8 cellular contexts compared by ENCODE assay signal in the genomic region with DNA sequence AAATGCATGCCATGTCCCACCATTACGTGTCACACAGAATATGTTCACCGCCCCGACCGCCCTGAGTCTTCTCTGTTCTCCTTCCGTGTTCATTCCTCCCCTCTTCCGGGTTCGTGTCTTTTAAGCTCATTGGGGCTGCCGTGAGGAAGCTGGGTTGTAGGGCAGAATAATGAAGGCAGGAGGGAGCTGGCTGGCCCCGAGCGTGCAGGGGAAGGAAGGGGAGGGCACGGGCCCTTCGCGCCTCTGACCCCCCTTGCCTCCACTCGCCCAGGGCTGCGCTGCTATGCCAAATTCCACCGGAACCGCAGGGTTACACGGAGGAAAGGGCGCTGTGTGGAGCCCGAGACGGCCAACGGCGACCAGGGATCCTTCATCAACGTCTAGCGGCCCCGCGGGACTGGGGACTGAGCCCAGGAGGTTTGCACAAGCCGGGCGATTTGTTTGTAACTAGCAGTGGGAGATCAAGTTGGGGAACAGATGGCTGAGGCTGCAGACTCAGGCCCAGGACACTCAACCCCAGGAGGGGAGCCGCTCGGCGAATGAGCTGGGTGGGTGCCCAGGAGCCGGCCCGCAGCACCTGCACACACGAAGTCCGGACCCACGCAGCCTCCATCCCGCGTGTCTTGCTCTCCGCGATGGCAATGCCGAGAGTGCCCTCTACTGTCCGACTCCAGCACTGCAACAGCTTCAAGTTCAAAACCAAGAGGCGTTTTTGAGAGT. TPM values are rescaled to one million over a fixed set of nuclear protein-coding genes. Genes with fewer than 3 reads are reported as not detected.
DNase-seq lines count a peak whose midpoint lies in the region; ATAC-seq lines count a peak whose summit lies in the region.

No MANE protein-coding gene starts in this region.

- DNase-seq in CMK (ENCODE audit: low read depth) = peak; percentile 57
- peak; percentile 30 for DNase-seq in HCEC 1CT
- peak; percentile 76 for DNase-seq in NCI-H345 treated with DMSO at 0.1 percent for 48 hours (lab: John Stamatoyannopoulos, UW; ENCODE audit: unreplicated experiment)
- DNase-seq in activated CD4-positive, alpha-beta T cell treated with anti-CD3 and anti-CD28 coated beads for 36 hours = peak; percentile 91
- DNase-seq in cerebellum (ENCODE audit: low spot score) = peak; percentile 91
- peak; percentile 77 for DNase-seq in left lobe of liver (ENCODE audit: low spot score)
- peak; percentile 89 to 90 for DNase-seq in stimulated activated CD4-positive, alpha-beta T cell treated with anti-CD3 and anti-CD28 coated beads, Interleukin-2, amount 100 ng/mL, for 24 hours

- H3K36me3 Mint-ChIP-seq in activated CD4-positive, alpha-beta T cell treated with anti-CD3 and anti-CD28 coated beads for 36 hours (ENCODE audit: low read depth) = no peaks in the 10 kb centered on the region

- no peaks in the 10 kb centered on the region for H3K27me3 Mint-ChIP-seq in activated CD4-positive, alpha-beta T cell treated with anti-CD3 and anti-CD28 coated beads for 36 hours

- intact Hi-C loops in activated CD4-positive, alpha-beta T cell treated with anti-CD3 and anti-CD28 coated beads for 36 hours (cut with DNase I, micrococcal nuclease) = loop anchor here (1.0 to 5.0 kb wide), 7 partner anchors 38 to 682 kb away; a partner anchor contains a TSS

- peak overlapping the region; percentile 70 for H3K4me3 Mint-ChIP-seq in activated CD4-positive, alpha-beta T cell treated with anti-CD3 and anti-CD28 coated beads for 36 hours

- CTCF ChIA-PET in activated CD4-positive, alpha-beta T cell treated with anti-CD3 and anti-CD28 coated beads for 36 hours (lab: Charles Lee) = interaction anchor here (0.5 to 3.0 kb wide), 28 partner anchors 9 to 1221 kb away, joined by 3 to 34 read pairs (median 4); a partner anchor contains a TSS

- H3K4me1 Mint-ChIP-seq in activated CD4-positive, alpha-beta T cell treated with anti-CD3 and anti-CD28 coated beads for 36 hours = peaks cover 13% of the 10 kb centered on the region

- H3K27ac Mint-ChIP-seq in activated CD4-positive, alpha-beta T cell treated with anti-CD3 and anti-CD28 coated beads for 36 hours = peak overlapping the region; percentile 71

- peak; percentile 85 for ATAC-seq in activated CD4-positive, alpha-beta T cell treated with anti-CD3 and anti-CD28 coated beads for 36 hours
- ATAC-seq in left lobe of liver (peak; percentile 97), HG03095 (IDR thresholded peaks at IDR 0.05; ENCODE audit: unreplicated experiment) (no peak)

- H3K9me3 Mint-ChIP-seq in activated CD4-positive, alpha-beta T cell treated with anti-CD3 and anti-CD28 coated beads for 36 hours (ENCODE audit: low read depth) = no peaks in the 10 kb centered on the region

- POLR2A ChIA-PET in activated CD4-positive, alpha-beta T cell treated with anti-CD3 and anti-CD28 coated beads for 36 hours (lab: Charles Lee) = interaction anchor here (0.5 to 1.6 kb wide), 7 partner anchors 12 to 661 kb away, joined by 3 to 8 read pairs (median 4); a partner anchor contains a TSS

RNA-seq across cellular contexts. Expression of a gene that starts 16.5 kb away (rescaled TPM):
- 10 to 100 TPM; 13.2 to 13.3 TPM for total RNA-seq in activated CD4-positive, alpha-beta T cell treated with anti-CD3 and anti-CD28 coated beads for 36 hours
- total RNA-seq in cerebellum = 7.7 TPM
- 9.0 TPM for total RNA-seq in left lobe of liver

RNA-seq across cellular contexts. Expression of a gene that starts 28.0 kb away (rescaled TPM):
- under 1 TPM; 0.02 to 0.04 TPM for total RNA-seq in activated CD4-positive, alpha-beta T cell treated with anti-CD3 and anti-CD28 coated beads for 36 hours
- total RNA-seq in cerebellum (63.6 TPM), left lobe of liver (not detected)

RNA-seq across cellular contexts. Expression of a gene that starts 38.5 kb away (rescaled TPM):
- 10 to 100 TPM; 70.4 to 71.5 TPM for total RNA-seq in activated CD4-positive, alpha-beta T cell treated with anti-CD3 and anti-CD28 coated beads for 36 hours
- total RNA-seq in cerebellum (45.4 TPM), left lobe of liver (28.3 TPM)

RNA-seq across cellular contexts. Expression of a gene that starts 42.5 kb away (rescaled TPM):
- total RNA-seq in activated CD4-positive, alpha-beta T cell treated with anti-CD3 and anti-CD28 coated beads for 36 hours = not detected
- total RNA-seq in cerebellum (not detected), left lobe of liver (not detected)

RNA-seq across cellular contexts. Expression of a gene that starts 55.5 kb away (rescaled TPM):
- 10 to 100 TPM in 1 of 2 experiments, 1 to 10 TPM in 1; 10.0 to 12.0 TPM for total RNA-seq in activated CD4-positive, alpha-beta T cell treated with anti-CD3 and anti-CD28 coated beads for 36 hours
- total RNA-seq in cerebellum (2.6 TPM), left lobe of liver (12.0 TPM)

Comparison
In these comparisons a context has a peak if more than half of its experiments do, and no peak if none do; other contexts are left out.
1. DNase-seq: peak in every context shown above with its lines; median percentile 91 in activated CD4-positive, alpha-beta T cell treated with anti-CD3 and anti-CD28 coated beads for 36 hours; 91 in cerebellum; 90 in stimulated activated CD4-positive, alpha-beta T cell treated with anti-CD3 and anti-CD28 coated beads, Interleukin-2, amount 100 ng/mL, for 24 hours; 77 in left lobe of liver; 76 in NCI-H345 treated with DMSO at 0.1 percent for 48 hours; 57 in CMK; 30 in HCEC 1CT.
2. RNA of a gene that starts 28.0 kb away (total RNA-seq): 63.6 TPM in cerebellum (single experiment); 0.02 to 0.04 TPM in activated CD4-positive, alpha-beta T cell treated with anti-CD3 and anti-CD28 coated beads for 36 hours and not detected in left lobe of liver (single experiment); every median in the first group is over 10 times any median in the second.